1 cellular context compared by ENCODE assay signal in the genomic region with DNA sequence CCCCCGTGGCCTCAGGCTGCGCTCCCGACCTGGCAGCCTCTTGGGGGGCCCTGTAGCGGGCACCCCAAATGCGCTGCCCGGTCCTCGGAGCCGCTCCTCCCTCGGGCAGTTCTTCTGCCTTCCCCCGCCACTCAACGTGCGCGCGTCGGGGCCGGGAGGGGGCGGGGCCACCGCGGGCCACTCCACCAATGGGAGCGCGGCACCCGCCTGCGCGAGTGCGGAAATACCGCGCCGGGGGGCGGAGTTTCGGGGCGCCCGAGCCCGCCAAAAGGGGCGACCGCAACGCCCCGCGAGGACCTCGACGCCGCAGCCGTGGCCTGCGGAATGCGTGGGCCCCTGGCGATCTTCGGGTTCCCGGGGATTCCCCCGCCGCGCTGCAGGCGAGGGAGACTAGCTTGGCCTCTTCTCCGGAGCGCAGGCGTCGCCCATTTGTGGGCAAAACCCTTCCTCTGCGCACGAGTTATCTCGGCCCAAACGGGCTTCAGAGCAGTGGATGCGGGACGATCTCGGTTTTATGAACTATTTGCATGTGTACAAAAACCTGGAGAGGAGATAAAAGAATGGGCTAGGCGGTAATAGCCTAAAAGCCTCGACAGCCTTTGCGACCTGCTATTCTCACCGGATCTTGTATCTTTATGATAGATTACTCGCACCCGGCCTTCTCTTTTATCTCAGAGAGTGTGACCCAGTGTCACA.
TF ChIP-seq lines count a peak whose summit lies in the region.

A gene with protein sequence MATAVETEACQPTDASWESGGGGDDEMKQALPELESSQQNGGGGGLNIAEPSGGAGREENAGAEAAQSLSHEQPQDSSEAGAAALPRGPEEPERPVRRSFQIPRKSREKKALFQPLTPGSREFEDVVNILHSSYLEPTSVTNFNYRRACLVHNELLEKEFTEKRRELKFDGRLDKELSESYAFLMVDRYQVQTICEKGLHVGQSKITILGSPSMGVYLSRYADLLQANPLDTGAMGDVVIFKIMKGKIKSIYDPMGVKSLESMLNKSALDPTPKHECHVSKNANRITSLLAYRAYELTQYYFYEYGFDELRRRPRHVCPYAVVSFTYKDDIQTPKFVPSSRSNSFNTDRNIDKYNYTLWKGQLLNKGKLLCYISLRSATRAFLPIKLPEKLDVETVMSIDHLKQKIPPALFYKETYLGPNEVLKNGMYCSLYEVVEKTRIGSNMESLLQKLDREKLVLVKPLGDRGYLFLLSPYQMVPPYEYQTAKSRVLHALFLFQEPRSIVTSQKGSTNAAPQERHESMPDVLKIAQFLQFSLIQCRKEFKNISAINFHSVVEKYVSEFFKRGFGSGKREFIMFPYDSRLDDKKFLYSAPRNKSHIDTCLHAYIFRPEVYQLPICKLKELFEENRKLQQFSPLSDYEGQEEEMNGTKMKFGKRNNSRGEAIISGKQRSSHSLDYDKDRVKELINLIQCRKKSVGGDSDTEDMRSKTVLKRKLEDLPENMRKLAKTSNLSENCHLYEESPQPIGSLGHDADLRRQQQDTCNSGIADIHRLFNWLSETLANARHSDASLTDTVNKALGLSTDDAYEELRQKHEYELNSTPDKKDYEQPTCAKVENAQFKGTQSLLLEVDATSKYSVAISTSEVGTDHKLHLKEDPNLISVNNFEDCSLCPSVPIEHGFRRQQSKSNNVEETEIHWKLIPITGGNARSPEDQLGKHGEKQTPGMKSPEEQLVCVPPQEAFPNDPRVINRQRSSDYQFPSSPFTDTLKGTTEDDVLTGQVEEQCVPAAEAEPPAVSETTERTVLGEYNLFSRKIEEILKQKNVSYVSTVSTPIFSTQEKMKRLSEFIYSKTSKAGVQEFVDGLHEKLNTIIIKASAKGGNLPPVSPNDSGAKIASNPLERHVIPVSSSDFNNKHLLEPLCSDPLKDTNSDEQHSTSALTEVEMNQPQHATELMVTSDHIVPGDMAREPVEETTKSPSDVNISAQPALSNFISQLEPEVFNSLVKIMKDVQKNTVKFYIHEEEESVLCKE (N-terminal part only) (minus strand): TSS at position 144 of the 696 bp plus-strand sequence. CDS start 259 bp downstream, outside the sequence.

TF ChIP-seq in HepG2, 621 proteins besides CTCF, POLR2A, EP300 and RAD21 (continued from another document and continues in another):
- TF ChIP-seq, protein P1, sequence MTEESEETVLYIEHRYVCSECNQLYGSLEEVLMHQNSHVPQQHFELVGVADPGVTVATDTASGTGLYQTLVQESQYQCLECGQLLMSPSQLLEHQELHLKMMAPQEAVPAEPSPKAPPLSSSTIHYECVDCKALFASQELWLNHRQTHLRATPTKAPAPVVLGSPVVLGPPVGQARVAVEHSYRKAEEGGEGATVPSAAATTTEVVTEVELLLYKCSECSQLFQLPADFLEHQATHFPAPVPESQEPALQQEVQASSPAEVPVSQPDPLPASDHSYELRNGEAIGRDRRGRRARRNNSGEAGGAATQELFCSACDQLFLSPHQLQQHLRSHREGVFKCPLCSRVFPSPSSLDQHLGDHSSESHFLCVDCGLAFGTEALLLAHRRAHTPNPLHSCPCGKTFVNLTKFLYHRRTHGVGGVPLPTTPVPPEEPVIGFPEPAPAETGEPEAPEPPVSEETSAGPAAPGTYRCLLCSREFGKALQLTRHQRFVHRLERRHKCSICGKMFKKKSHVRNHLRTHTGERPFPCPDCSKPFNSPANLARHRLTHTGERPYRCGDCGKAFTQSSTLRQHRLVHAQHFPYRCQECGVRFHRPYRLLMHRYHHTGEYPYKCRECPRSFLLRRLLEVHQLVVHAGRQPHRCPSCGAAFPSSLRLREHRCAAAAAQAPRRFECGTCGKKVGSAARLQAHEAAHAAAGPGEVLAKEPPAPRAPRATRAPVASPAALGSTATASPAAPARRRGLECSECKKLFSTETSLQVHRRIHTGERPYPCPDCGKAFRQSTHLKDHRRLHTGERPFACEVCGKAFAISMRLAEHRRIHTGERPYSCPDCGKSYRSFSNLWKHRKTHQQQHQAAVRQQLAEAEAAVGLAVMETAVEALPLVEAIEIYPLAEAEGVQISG (CRISPR knock-in tag; IDR thresholded peaks at IDR 0.05) = peak; percentile 72; the same call in 1 of the 2 replicates
- TF ChIP-seq, protein P2, sequence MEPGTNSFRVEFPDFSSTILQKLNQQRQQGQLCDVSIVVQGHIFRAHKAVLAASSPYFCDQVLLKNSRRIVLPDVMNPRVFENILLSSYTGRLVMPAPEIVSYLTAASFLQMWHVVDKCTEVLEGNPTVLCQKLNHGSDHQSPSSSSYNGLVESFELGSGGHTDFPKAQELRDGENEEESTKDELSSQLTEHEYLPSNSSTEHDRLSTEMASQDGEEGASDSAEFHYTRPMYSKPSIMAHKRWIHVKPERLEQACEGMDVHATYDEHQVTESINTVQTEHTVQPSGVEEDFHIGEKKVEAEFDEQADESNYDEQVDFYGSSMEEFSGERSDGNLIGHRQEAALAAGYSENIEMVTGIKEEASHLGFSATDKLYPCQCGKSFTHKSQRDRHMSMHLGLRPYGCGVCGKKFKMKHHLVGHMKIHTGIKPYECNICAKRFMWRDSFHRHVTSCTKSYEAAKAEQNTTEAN (CRISPR knock-in tag; conservative IDR thresholded peaks at IDR 0.05) = peak; percentile 60
- TF ChIP-seq ZBTB38 (CRISPR knock-in tag; IDR thresholded peaks at IDR 0.05) (peak; percentile 97), ATAD3A (CRISPR knock-in tag; IDR thresholded peaks at IDR 0.05) (no peak), ZNF496 (CRISPR knock-in tag; IDR thresholded peaks at IDR 0.05; ENCODE audit: insufficient replicate concordance) (no peak), JUN (CRISPR knock-in tag; IDR thresholded peaks at IDR 0.05) (no peak), AHDC1 (CRISPR knock-in tag; IDR thresholded peaks at IDR 0.05; ENCODE audit: borderline replicate concordance) (no peak), BRCA1 (CRISPR knock-in tag; IDR thresholded peaks at IDR 0.05) (0 out of 2 replicates have a peak, but pooled peaks have one; percentile 36), PRMT3 (CRISPR knock-in tag; IDR thresholded peaks at IDR 0.05; ENCODE audit: borderline replicate concordance, low read depth) (no peak), CREM (IDR thresholded peaks at IDR 0.05) (no peak), CREM (CRISPR knock-in tag; IDR thresholded peaks at IDR 0.05) (no peak), ARNT2 (CRISPR knock-in tag; IDR thresholded peaks at IDR 0.05; ENCODE audit: low read depth) (peak; percentile 98), ZNF737 (CRISPR knock-in tag; IDR thresholded peaks at IDR 0.05; ENCODE audit: borderline replicate concordance) (peak; percentile 73; the same call in 1 of the 2 replicates), ZFP41 (CRISPR knock-in tag; IDR thresholded peaks at IDR 0.05; ENCODE audit: borderline replicate concordance) (no peak), ZSCAN22 (CRISPR knock-in tag; IDR thresholded peaks at IDR 0.05) (no peak), ZFYVE20 (CRISPR knock-in tag; IDR thresholded peaks at IDR 0.05; ENCODE audit: borderline replicate concordance, low read depth) (0 out of 2 replicates have a peak, but pooled peaks have one; percentile 47), ZNF672 (CRISPR knock-in tag; IDR thresholded peaks at IDR 0.05) (no peak), SIN3B (IDR thresholded peaks at IDR 0.05; ENCODE audit: low read length) (no peak), POLR2AphosphoS2 (IDR thresholded peaks at IDR 0.05; ENCODE audit: low read depth, low read length) (no peak), SYNCRIP (IDR thresholded peaks at IDR 0.05; ENCODE audit: insufficient read depth, low read depth, low read length) (no peak), ZBTB8A (CRISPR knock-in tag; IDR thresholded peaks at IDR 0.05; ENCODE audit: borderline replicate concordance, low read depth) (peak; percentile 92)
- TF ChIP-seq, protein P3, sequence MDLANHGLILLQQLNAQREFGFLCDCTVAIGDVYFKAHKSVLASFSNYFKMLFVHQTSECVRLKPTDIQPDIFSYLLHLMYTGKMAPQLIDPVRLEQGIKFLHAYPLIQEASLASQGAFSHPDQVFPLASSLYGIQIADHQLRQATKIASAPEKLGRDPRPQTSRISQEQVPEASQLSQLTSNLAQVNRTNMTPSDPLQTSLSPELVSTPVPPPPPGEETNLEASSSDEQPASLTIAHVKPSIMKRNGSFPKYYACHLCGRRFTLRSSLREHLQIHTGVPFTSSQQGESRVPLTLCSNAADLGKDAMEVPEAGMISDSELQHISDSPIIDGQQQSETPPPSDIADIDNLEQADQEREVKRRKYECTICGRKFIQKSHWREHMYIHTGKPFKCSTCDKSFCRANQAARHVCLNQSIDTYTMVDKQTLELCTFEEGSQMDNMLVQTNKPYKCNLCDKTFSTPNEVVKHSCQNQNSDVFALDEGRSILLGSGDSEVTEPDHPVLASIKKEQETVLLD (CRISPR knock-in tag; IDR thresholded peaks at IDR 0.05; ENCODE audit: low read depth) = peak; percentile 59; the same call in 1 of the 2 replicates
- TF ChIP-seq, protein P4, sequence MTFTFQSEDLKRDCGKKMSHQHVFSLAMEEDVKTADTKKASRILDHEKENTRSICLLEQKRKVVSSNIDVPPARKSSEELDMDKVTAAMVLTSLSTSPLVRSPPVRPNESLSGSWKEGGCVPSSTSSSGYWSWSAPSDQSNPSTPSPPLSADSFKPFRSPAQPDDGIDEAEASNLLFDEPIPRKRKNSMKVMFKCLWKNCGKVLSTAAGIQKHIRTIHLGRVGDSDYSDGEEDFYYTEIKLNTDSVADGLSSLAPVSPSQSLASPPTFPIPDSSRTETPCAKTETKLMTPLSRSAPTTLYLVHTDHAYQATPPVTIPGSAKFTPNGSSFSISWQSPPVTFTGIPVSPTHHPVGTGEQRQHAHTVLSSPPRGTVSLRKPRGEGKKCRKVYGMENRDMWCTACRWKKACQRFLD (CRISPR knock-in tag; IDR thresholded peaks at IDR 0.05; ENCODE audit: borderline replicate concordance) = peak; percentile 89
- TF ChIP-seq, protein P5, sequence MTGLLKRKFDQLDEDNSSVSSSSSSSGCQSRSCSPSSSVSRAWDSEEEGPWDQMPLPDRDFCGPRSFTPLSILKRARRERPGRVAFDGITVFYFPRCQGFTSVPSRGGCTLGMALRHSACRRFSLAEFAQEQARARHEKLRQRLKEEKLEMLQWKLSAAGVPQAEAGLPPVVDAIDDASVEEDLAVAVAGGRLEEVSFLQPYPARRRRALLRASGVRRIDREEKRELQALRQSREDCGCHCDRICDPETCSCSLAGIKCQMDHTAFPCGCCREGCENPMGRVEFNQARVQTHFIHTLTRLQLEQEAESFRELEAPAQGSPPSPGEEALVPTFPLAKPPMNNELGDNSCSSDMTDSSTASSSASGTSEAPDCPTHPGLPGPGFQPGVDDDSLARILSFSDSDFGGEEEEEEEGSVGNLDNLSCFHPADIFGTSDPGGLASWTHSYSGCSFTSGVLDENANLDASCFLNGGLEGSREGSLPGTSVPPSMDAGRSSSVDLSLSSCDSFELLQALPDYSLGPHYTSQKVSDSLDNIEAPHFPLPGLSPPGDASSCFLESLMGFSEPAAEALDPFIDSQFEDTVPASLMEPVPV (CRISPR knock-in tag; IDR thresholded peaks at IDR 0.05) = peak; percentile 91; the same call in 1 of the 2 replicates
- TF ChIP-seq, protein P6, sequence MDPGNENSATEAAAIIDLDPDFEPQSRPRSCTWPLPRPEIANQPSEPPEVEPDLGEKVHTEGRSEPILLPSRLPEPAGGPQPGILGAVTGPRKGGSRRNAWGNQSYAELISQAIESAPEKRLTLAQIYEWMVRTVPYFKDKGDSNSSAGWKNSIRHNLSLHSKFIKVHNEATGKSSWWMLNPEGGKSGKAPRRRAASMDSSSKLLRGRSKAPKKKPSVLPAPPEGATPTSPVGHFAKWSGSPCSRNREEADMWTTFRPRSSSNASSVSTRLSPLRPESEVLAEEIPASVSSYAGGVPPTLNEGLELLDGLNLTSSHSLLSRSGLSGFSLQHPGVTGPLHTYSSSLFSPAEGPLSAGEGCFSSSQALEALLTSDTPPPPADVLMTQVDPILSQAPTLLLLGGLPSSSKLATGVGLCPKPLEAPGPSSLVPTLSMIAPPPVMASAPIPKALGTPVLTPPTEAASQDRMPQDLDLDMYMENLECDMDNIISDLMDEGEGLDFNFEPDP (CRISPR knock-in tag; conservative IDR thresholded peaks at IDR 0.05) = no peak
- TF ChIP-seq, protein P7, sequence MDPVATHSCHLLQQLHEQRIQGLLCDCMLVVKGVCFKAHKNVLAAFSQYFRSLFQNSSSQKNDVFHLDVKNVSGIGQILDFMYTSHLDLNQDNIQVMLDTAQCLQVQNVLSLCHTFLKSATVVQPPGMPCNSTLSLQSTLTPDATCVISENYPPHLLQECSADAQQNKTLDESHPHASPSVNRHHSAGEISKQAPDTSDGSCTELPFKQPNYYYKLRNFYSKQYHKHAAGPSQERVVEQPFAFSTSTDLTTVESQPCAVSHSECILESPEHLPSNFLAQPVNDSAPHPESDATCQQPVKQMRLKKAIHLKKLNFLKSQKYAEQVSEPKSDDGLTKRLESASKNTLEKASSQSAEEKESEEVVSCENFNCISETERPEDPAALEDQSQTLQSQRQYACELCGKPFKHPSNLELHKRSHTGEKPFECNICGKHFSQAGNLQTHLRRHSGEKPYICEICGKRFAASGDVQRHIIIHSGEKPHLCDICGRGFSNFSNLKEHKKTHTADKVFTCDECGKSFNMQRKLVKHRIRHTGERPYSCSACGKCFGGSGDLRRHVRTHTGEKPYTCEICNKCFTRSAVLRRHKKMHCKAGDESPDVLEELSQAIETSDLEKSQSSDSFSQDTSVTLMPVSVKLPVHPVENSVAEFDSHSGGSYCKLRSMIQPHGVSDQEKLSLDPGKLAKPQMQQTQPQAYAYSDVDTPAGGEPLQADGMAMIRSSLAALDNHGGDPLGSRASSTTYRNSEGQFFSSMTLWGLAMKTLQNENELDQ (CRISPR knock-in tag; IDR thresholded peaks at IDR 0.05; ENCODE audit: borderline replicate concordance) = no peak
